ENCODE assay signal across 15 cellular contexts in genomic region chr6:102553214-102553613, GRCh38.
DNase-seq lines count a peak whose midpoint lies in the region; ATAC-seq and TF ChIP-seq lines count a peak whose summit lies in the region.
"Had no signal": no experiment of that assay in that cellular context is flagged by ENCODE, and none has a peak within 500 bp of the region (broad histone marks: within the 10 kb centered on the region; RNA-seq: fewer than 3 reads in every experiment).

No MANE protein-coding gene starts in this region.

- H3K27ac Mint-ChIP-seq in activated T-helper 2 cell treated with anti-CD3 and anti-CD28 coated beads, Interferon-gamma antibody, Interleukin-2, Interleukin-4, amounts not matched to agents 10 μg/mL and 5 μg/mL and 100 μg/mL, durations not matched to agents 14 hours and 24 hours and 36 hours = no peak overlapping the region
- no peak overlapping the region for H3K27ac Mint-ChIP-seq in CD8-positive, alpha-beta T cell

- H3K27me3 Mint-ChIP-seq in activated T-helper 2 cell treated with anti-CD3 and anti-CD28 coated beads, Interferon-gamma antibody, Interleukin-2, Interleukin-4, amounts not matched to agents 10 μg/mL and 5 μg/mL and 100 μg/mL, durations not matched to agents 14 hours and 24 hours and 36 hours (ENCODE audit: low read depth) = no peaks in the 10 kb centered on the region
- no peaks in the 10 kb centered on the region for H3K27me3 Mint-ChIP-seq in CD8-positive, alpha-beta T cell (ENCODE audit: low read depth)

- H3K27ac ChIP-seq in DOHH2 (ENCODE audit: low read depth, low read length) (peak overlapping the region; percentile 83), Karpas-422 (ENCODE audit: low read length) (peak overlapping the region; percentile 98), PC-9 (no peak overlapping the region), adrenal gland (no peak overlapping the region)
- no peak overlapping the region for H3K27ac ChIP-seq in CD8-positive, alpha-beta T cell (ENCODE audit: low read depth, low read length)
- H3K27ac ChIP-seq: 22Rv1, BLaER1 had no signal

- no peaks in the 10 kb centered on the region for H4K20me1 ChIP-seq in DOHH2 (ENCODE audit: control insufficient read depth, insufficient read depth, low read depth, low read length)
- no peaks in the 10 kb centered on the region for H4K20me1 ChIP-seq in Karpas-422 (ENCODE audit: insufficient read depth, low read depth, low read length)
- no peaks in the 10 kb centered on the region for H4K20me1 ChIP-seq in PC-9 (ENCODE audit: insufficient read depth)
- H4K20me1 ChIP-seq: BLaER1 had no signal

- H3K4me2 ChIP-seq in DOHH2 (ENCODE audit: low read length) (peak overlapping the region; percentile 52), Karpas-422 (ENCODE audit: low read depth, low read length, poor library complexity, severe bottlenecking) (peak overlapping the region; percentile 59), PC-9 (no peak overlapping the region)
- H3K4me2 ChIP-seq: BLaER1 had no signal

- POLR2A ChIA-PET in PC-9 (lab: Charles Lee; ENCODE audit: unreplicated experiment) = no interaction called here
- POLR2A ChIA-PET in CD8-positive, alpha-beta T cell (lab: Charles Lee) = no interaction called here

- H3K4me3 ChIP-seq in DOHH2 (ENCODE audit: low read length) = peak overlapping the region; percentile 39; the same call in 1 of the 2 replicates
- H3K4me3 ChIP-seq in Karpas-422 (ENCODE audit: low read length) = no peak overlapping the region
- no peak overlapping the region for H3K4me3 ChIP-seq in PC-9
- H3K4me3 ChIP-seq in epithelial cell of esophagus (ENCODE audit: low read length) = no peak overlapping the region
- H3K4me3 ChIP-seq in CD8-positive, alpha-beta T cell (ENCODE audit: low read depth, low read length) = no peak overlapping the region
- no peak overlapping the region for H3K4me3 ChIP-seq in adrenal gland
- no peak overlapping the region for H3K4me3 ChIP-seq in MG63
- H3K4me3 ChIP-seq: BLaER1, HAP-1 had no signal

- H3K4me1 Mint-ChIP-seq in activated T-helper 2 cell treated with anti-CD3 and anti-CD28 coated beads, Interferon-gamma antibody, Interleukin-2, Interleukin-4, amounts not matched to agents 10 μg/mL and 5 μg/mL and 100 μg/mL, durations not matched to agents 14 hours and 24 hours and 36 hours (ENCODE audit: low read depth) = no peaks in the 10 kb centered on the region
- H3K4me1 Mint-ChIP-seq in CD8-positive, alpha-beta T cell (ENCODE audit: low read depth) = no peaks in the 10 kb centered on the region

- H3K9me3 Mint-ChIP-seq in activated T-helper 2 cell treated with anti-CD3 and anti-CD28 coated beads, Interferon-gamma antibody, Interleukin-2, Interleukin-4, amounts not matched to agents 10 μg/mL and 5 μg/mL and 100 μg/mL, durations not matched to agents 14 hours and 24 hours and 36 hours = peaks cover 13% of the 10 kb centered on the region
- H3K9me3 Mint-ChIP-seq in CD8-positive, alpha-beta T cell = peaks cover under 1% of the 10 kb centered on the region

- peak; percentile 92 for DNase-seq in Karpas-422
- no peak for DNase-seq in PC-9
- peak; percentile 58 for DNase-seq in epithelial cell of esophagus (ENCODE audit: low read depth)
- no peak for DNase-seq in activated T-helper 2 cell treated with anti-CD3 and anti-CD28 coated beads, Interferon-gamma antibody, Interleukin-2, Interleukin-4, amounts not matched to agents 10 μg/mL and 5 μg/mL and 100 μg/mL, durations not matched to agents 14 hours and 24 hours and 36 hours (ENCODE audit: low spot score)
- no peak for DNase-seq in CD8-positive, alpha-beta T cell
- DNase-seq in adrenal gland = no peak
- DNase-seq in MG63 = no peak
- DNase-seq: AML-193, Calu3, DMS 273 treated with DMSO at 0.1 percent for 48 hours, IMR-90 had no signal

- peak overlapping the region; percentile 48 for H3K9ac ChIP-seq in Karpas-422 (ENCODE audit: low read length)
- H3K9ac ChIP-seq: BLaER1 had no signal

- no TSS peak for BruUV-seq in PC-9 (replicated peaks; lab: Mats Ljungman, UMichigan)

- no peaks in the 10 kb centered on the region for H3K36me3 Mint-ChIP-seq in activated T-helper 2 cell treated with anti-CD3 and anti-CD28 coated beads, Interferon-gamma antibody, Interleukin-2, Interleukin-4, amounts not matched to agents 10 μg/mL and 5 μg/mL and 100 μg/mL, durations not matched to agents 14 hours and 24 hours and 36 hours (ENCODE audit: low read depth)
- H3K36me3 Mint-ChIP-seq in CD8-positive, alpha-beta T cell = no peaks in the 10 kb centered on the region

- intact Hi-C loops in PC-9 (cut with micrococcal nuclease; ENCODE audit: unreplicated experiment) = no loop called here
- intact Hi-C loops in activated T-helper 2 cell treated with anti-CD3 and anti-CD28 coated beads, Interferon-gamma antibody, Interleukin-2, Interleukin-4, amounts not matched to agents 10 μg/mL and 5 μg/mL and 100 μg/mL, durations not matched to agents 14 hours and 24 hours and 36 hours (cut with micrococcal nuclease) = loop anchor here (5.0 kb wide), 1 partner anchor 504 kb away; no protein-coding TSS in a partner anchor
- intact Hi-C loops in CD8-positive, alpha-beta T cell (cut with DNase I, micrococcal nuclease) = no loop called here
- intact Hi-C loops in adrenal gland (cut with DNase I) = no loop called here

- H3K4me1 ChIP-seq in DOHH2 (ENCODE audit: control insufficient read depth, low read length) (peaks cover 25% of the 10 kb centered on the region), Karpas-422 (ENCODE audit: low read length) (peaks cover 25% of the 10 kb centered on the region), PC-9 (replicated peaks; ENCODE audit: insufficient read depth) (no peaks in the 10 kb centered on the region), adrenal gland (replicated peaks in 1 of 2) (no peaks in the 10 kb centered on the region)
- no peaks in the 10 kb centered on the region for H3K4me1 ChIP-seq in CD8-positive, alpha-beta T cell (ENCODE audit: insufficient read depth, low read length)
- H3K4me1 ChIP-seq: BLaER1, HAP-1 had no signal

- H3K9me2 ChIP-seq in DOHH2 (replicated peaks; ENCODE audit: control insufficient read depth, low read length) (no peaks in the 10 kb centered on the region), Karpas-422 (replicated peaks; ENCODE audit: insufficient read depth, low read length) (no peaks in the 10 kb centered on the region), PC-9 (ENCODE audit: insufficient read depth) (no peaks in the 10 kb centered on the region)

- H3F3A ChIP-seq in DOHH2 (ENCODE audit: control insufficient read depth, insufficient read depth) (peaks cover 10% of the 10 kb centered on the region), PC-9 (ENCODE audit: insufficient read depth, low read depth) (no peaks in the 10 kb centered on the region)

- H2AFZ ChIP-seq in Karpas-422 (ENCODE audit: low read length) (no peak overlapping the region), PC-9 (0 out of 2 replicates have a peak overlapping the region, but pooled peaks have one; percentile 22)

- CTCF ChIA-PET in PC-9 (lab: Charles Lee) = no interaction called here
- CTCF ChIA-PET in CD8-positive, alpha-beta T cell (lab: Charles Lee) = no interaction called here

- H3K27me3 ChIP-seq in DOHH2 (ENCODE audit: control insufficient read depth, low read length) (no peaks in the 10 kb centered on the region), Karpas-422 (ENCODE audit: low read length) (no peaks in the 10 kb centered on the region), PC-9 (ENCODE audit: insufficient read depth, low read depth) (no peaks in the 10 kb centered on the region), adrenal gland (no peaks in the 10 kb centered on the region), MG63 (no peaks in the 10 kb centered on the region)
- H3K27me3 ChIP-seq in CD8-positive, alpha-beta T cell (ENCODE audit: insufficient read depth, low read length) = no peaks in the 10 kb centered on the region
- H3K27me3 ChIP-seq: BLaER1 had no signal

- H3K79me2 ChIP-seq in DOHH2 (ENCODE audit: control insufficient read depth, low read length) = no peaks in the 10 kb centered on the region
- no peaks in the 10 kb centered on the region for H3K79me2 ChIP-seq in Karpas-422 (ENCODE audit: low read length)
- no peaks in the 10 kb centered on the region for H3K79me2 ChIP-seq in PC-9 (ENCODE audit: low read depth)

- no peak for TF ChIP-seq POLR2A in adrenal gland (IDR thresholded peaks at IDR 0.05)

- peaks cover 29% of the 10 kb centered on the region for H3K9me3 ChIP-seq in DOHH2 (ENCODE audit: control insufficient read depth, insufficient read depth, low read length)
- H3K9me3 ChIP-seq in Karpas-422 (ENCODE audit: low read length) = peaks cover 5% of the 10 kb centered on the region; the same call in 1 of the 2 replicates
- no peaks in the 10 kb centered on the region for H3K9me3 ChIP-seq in PC-9 (ENCODE audit: insufficient read depth, low read depth)
- no peaks in the 10 kb centered on the region for H3K9me3 ChIP-seq in CD8-positive, alpha-beta T cell (ENCODE audit: low read length)
- H3K9me3 ChIP-seq in adrenal gland (replicated peaks in 1 of 3) = no peaks in the 10 kb centered on the region
- H3K9me3 ChIP-seq in MG63 = no peaks in the 10 kb centered on the region
- H3K9me3 ChIP-seq: BLaER1, HAP-1 had no signal

- no peak for ATAC-seq in CD8-positive, alpha-beta T cell

- H3K4me3 Mint-ChIP-seq in activated T-helper 2 cell treated with anti-CD3 and anti-CD28 coated beads, Interferon-gamma antibody, Interleukin-2, Interleukin-4, amounts not matched to agents 10 μg/mL and 5 μg/mL and 100 μg/mL, durations not matched to agents 14 hours and 24 hours and 36 hours (ENCODE audit: low read depth) = no peak overlapping the region
- no peak overlapping the region for H3K4me3 Mint-ChIP-seq in CD8-positive, alpha-beta T cell

- H3K36me3 ChIP-seq in DOHH2 (ENCODE audit: control insufficient read depth, low read length) (peaks cover 35% of the 10 kb centered on the region), Karpas-422 (ENCODE audit: insufficient read depth, low read length) (no peaks in the 10 kb centered on the region), PC-9 (ENCODE audit: low read depth) (no peaks in the 10 kb centered on the region), adrenal gland (replicated peaks in 1 of 2) (no peaks in the 10 kb centered on the region), MG63 (no peaks in the 10 kb centered on the region)
- H3K36me3 ChIP-seq in CD8-positive, alpha-beta T cell (ENCODE audit: insufficient read depth, low read length) = no peaks in the 10 kb centered on the region
- H3K36me3 ChIP-seq: BLaER1, HAP-1 had no signal

- no peak for TF ChIP-seq CTCF in DOHH2 (IDR thresholded peaks at IDR 0.05; ENCODE audit: low read depth, low read length, poor library complexity, severe bottlenecking)
- no peak for TF ChIP-seq CTCF in PC-9 (conservative IDR thresholded peaks at IDR 0.05)
- no peak for TF ChIP-seq CTCF in epithelial cell of esophagus (IDR thresholded peaks at IDR 0.05; ENCODE audit: insufficient read depth, low read depth, low read length, missing control alignments)
- no peak for TF ChIP-seq CTCF in CD8-positive, alpha-beta T cell (IDR thresholded peaks at IDR 0.05)
- TF ChIP-seq CTCF in adrenal gland (IDR thresholded peaks at IDR 0.05) = no peak

Comparison
In these comparisons a context has a peak if more than half of its experiments do, and no peak if none do; other contexts are left out.
1. H3K27ac ChIP-seq: peak in DOHH2 (single experiment) and Karpas-422 (single experiment); none in PC-9 (single experiment), CD8-positive, alpha-beta T cell (single experiment) and adrenal gland (0 of 5).
2. DNase-seq: peak in Karpas-422 (single experiment) and epithelial cell of esophagus (single experiment); none in PC-9 (0 of 2), activated T-helper 2 cell treated with anti-CD3 and anti-CD28 coated beads, Interferon-gamma antibody, Interleukin-2, Interleukin-4, amounts not matched to agents 10 μg/mL and 5 μg/mL and 100 μg/mL, durations not matched to agents 14 hours and 24 hours and 36 hours (single experiment), CD8-positive, alpha-beta T cell (0 of 7), adrenal gland (0 of 7) and MG63 (single experiment).